Comparison of ENCODE assay signal across 15 cellular contexts in the genomic region with DNA sequence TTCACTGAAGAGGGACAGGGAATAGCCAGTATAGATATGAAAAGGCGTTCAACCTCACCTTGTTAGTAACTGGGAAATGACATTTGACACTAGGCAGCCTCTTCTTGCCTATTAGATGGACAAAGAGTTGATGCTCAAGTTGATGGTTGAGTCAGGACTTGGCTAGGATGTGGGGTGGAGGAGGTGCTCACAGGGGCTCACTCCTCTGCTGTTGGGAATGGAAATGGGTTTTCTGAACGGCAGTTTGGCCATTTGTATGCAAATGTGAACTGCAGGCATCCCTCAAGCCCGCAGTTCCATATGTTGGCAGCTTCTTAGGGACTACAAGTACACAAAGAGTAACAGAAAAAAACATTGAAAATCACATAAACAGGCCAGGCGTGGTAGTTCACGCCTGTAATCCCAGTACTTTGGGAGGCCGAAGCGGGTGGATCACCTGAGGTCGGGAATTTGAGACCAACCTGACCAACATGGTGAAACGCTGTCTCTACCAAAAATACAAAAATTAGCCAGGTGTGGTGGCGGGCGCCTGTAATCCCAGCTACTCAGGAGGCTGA.
DNase-seq lines count a peak whose midpoint lies in the region; ATAC-seq lines count a peak whose summit lies in the region.
"Had no signal": no experiment of that assay in that cellular context is flagged by ENCODE, and none has a peak within 500 bp of the region (broad histone marks: within the 10 kb centered on the region; RNA-seq: fewer than 3 reads in every experiment).

No MANE protein-coding gene starts in this region.

- no peak overlapping the region for H2BK120ac ChIP-seq in neuronal stem cell (ENCODE audit: low read depth, low read length)

- H3K4me1 ChIP-seq in neuronal stem cell (ENCODE audit: control insufficient read depth in 2 of 2, insufficient read depth in 1 of 2, low read depth in 1 of 2, low read length in 2 of 2): peaks cover 5 to 6% of the 10 kb centered on the region in 2 donors
- H3K4me1 ChIP-seq: transverse colon had no signal

- POLR2A ChIA-PET in activated CD4-positive, alpha-beta memory T cell treated with anti-CD3 and anti-CD28 coated beads, Interleukin-2, amount 10 ng/mL, durations not matched to agents 7 days and 5 days (lab: Charles Lee): no interaction called here
- POLR2A ChIA-PET in activated CD4-positive, alpha-beta memory T cell treated with anti-CD3 and anti-CD28 coated beads for 36 hours (lab: Charles Lee): no interaction called here

- no CpG with 5 or more reads among the region's 11 CpGs for WGBS in neuronal stem cell (ENCODE audit: extremely low coverage in 2 of 2, insufficient read length in 2 of 2, insufficient replicate concordance in 1 of 2), 2 donors

- no peak for DNase-seq in activated CD4-positive, alpha-beta memory T cell treated with anti-CD3 and anti-CD28 coated beads, Interleukin-2, amount 10 ng/mL, durations not matched to agents 7 days and 5 days
- no peak for DNase-seq in activated CD4-positive, alpha-beta memory T cell treated with anti-CD3 and anti-CD28 coated beads for 36 hours
- no peak for DNase-seq in effector memory CD8-positive, alpha-beta T cell
- DNase-seq in neuronal stem cell (ENCODE audit: low spot score) (no peak), MG63 (no peak)
- no peak for DNase-seq in stimulated activated naive CD4-positive, alpha-beta T cell treated with Interleukin-2 at 50 U/mL for 16 hours (lab: John Stamatoyannopoulos, UW)
- DNase-seq: anterior cingulate cortex, DMS53, transverse colon had no signal

- H4K8ac ChIP-seq in neuronal stem cell (ENCODE audit: low read depth, low read length): no peak overlapping the region

- CTCF ChIA-PET in activated CD4-positive, alpha-beta memory T cell treated with anti-CD3 and anti-CD28 coated beads, Interleukin-2, amount 10 ng/mL, durations not matched to agents 7 days and 5 days (lab: Charles Lee): no interaction called here
- CTCF ChIA-PET in activated CD4-positive, alpha-beta memory T cell treated with anti-CD3 and anti-CD28 coated beads for 36 hours (lab: Charles Lee): interaction anchor here (1.1 kb wide), 1 partner anchor 85 kb away, joined by 3 read pairs; no protein-coding TSS in a partner anchor

- intact Hi-C loops in activated CD4-positive, alpha-beta memory T cell treated with anti-CD3 and anti-CD28 coated beads for 36 hours (cut with micrococcal nuclease): no loop called here

- no peaks in the 10 kb centered on the region for H3K36me3 ChIP-seq in neuronal stem cell (replicated peaks in 1 of 2; ENCODE audit: control insufficient read depth in 2 of 2, insufficient read depth in 2 of 2, low read length in 2 of 2)
- H3K36me3 ChIP-seq in MG63: no peaks in the 10 kb centered on the region

- H3K9me3 ChIP-seq in neuronal stem cell (replicated peaks in 1 of 2; ENCODE audit: control insufficient read depth in 2 of 2, insufficient read depth in 1 of 2, low read depth in 1 of 2, low read length in 2 of 2) (no peaks in the 10 kb centered on the region), MG63 (peaks cover 1% of the 10 kb centered on the region; the same call in 1 of the 2 replicates)

- H2AFZ ChIP-seq in neuronal stem cell (ENCODE audit: low read length): no peak overlapping the region

- peaks cover 7% of the 10 kb centered on the region for H3K9me3 Mint-ChIP-seq in activated CD4-positive, alpha-beta memory T cell treated with anti-CD3 and anti-CD28 coated beads, Interleukin-2, amount 10 ng/mL, durations not matched to agents 7 days and 5 days
- no peaks in the 10 kb centered on the region for H3K9me3 Mint-ChIP-seq in activated CD4-positive, alpha-beta memory T cell treated with anti-CD3 and anti-CD28 coated beads for 36 hours
- H3K9me3 Mint-ChIP-seq in IgD-negative memory B cell: no peaks in the 10 kb centered on the region
- no peaks in the 10 kb centered on the region for H3K9me3 Mint-ChIP-seq in effector memory CD8-positive, alpha-beta T cell

- no peaks in the 10 kb centered on the region for H3K27me3 Mint-ChIP-seq in activated CD4-positive, alpha-beta memory T cell treated with anti-CD3 and anti-CD28 coated beads, Interleukin-2, amount 10 ng/mL, durations not matched to agents 7 days and 5 days
- no peaks in the 10 kb centered on the region for H3K27me3 Mint-ChIP-seq in activated CD4-positive, alpha-beta memory T cell treated with anti-CD3 and anti-CD28 coated beads for 36 hours
- no peaks in the 10 kb centered on the region for H3K27me3 Mint-ChIP-seq in IgD-negative memory B cell
- H3K27me3 Mint-ChIP-seq in effector memory CD8-positive, alpha-beta T cell: no peaks in the 10 kb centered on the region

- H3K27me3 ChIP-seq in neuronal stem cell (ENCODE audit: control insufficient read depth in 3 of 3, insufficient read depth in 3 of 3, low read depth in 1 of 3, low read length in 3 of 3) (no peaks in the 10 kb centered on the region), MG63 (no peaks in the 10 kb centered on the region)
- H3K27me3 ChIP-seq: BLaER1, transverse colon had no signal

- no peak overlapping the region for H2BK12ac ChIP-seq in neuronal stem cell (ENCODE audit: low read length)

- ATAC-seq in effector memory CD8-positive, alpha-beta T cell (replicated peaks): no peak
- ATAC-seq in GM18870 (IDR thresholded peaks at IDR 0.05; ENCODE audit: unreplicated experiment): no peak
- ATAC-seq: Panc1 had no signal

- H4K91ac ChIP-seq in neuronal stem cell (ENCODE audit: low read depth, low read length, poor library complexity): no peak overlapping the region

- H3K18ac ChIP-seq in neuronal stem cell (ENCODE audit: low read length): no peak overlapping the region

- H3K79me1 ChIP-seq in neuronal stem cell (ENCODE audit: low read depth, low read length): no peaks in the 10 kb centered on the region

- H3K4me2 ChIP-seq in neuronal stem cell (ENCODE audit: insufficient read depth, low read length, poor library complexity, severe bottlenecking): no peak overlapping the region
- H3K4me2 ChIP-seq: BLaER1, KMS-11 had no signal

- H3K27ac ChIP-seq in neuronal stem cell (replicated peaks; ENCODE audit: low read length): no peak overlapping the region
- H3K27ac ChIP-seq: BLaER1, KMS-11, SK-N-MC, transverse colon had no signal

- no peak overlapping the region for H3K4ac ChIP-seq in neuronal stem cell (ENCODE audit: low read length)

- H3K4me1 Mint-ChIP-seq in activated CD4-positive, alpha-beta memory T cell treated with anti-CD3 and anti-CD28 coated beads, Interleukin-2, amount 10 ng/mL, durations not matched to agents 7 days and 5 days: peaks cover 56% of the 10 kb centered on the region
- H3K4me1 Mint-ChIP-seq in activated CD4-positive, alpha-beta memory T cell treated with anti-CD3 and anti-CD28 coated beads for 36 hours (ENCODE audit: low read depth): peaks cover 31% of the 10 kb centered on the region
- peaks cover 18 to 29% (median 29%) of the 10 kb centered on the region in 3 donors for H3K4me1 Mint-ChIP-seq in IgD-negative memory B cell
- H3K4me1 Mint-ChIP-seq in effector memory CD8-positive, alpha-beta T cell (ENCODE audit: low read depth in 2 of 2): peaks cover 49 to 56% of the 10 kb centered on the region in 2 donors

- H3K14ac ChIP-seq in neuronal stem cell (ENCODE audit: low read length): no peak overlapping the region

- H3K23ac ChIP-seq in neuronal stem cell (ENCODE audit: low read depth, low read length, poor library complexity): no peak overlapping the region

- H3K4me3 ChIP-seq in neuronal stem cell (ENCODE audit: low read length in 2 of 2) (peak overlapping the region in 1 of 2 donors; percentile 28), MG63 (no peak overlapping the region)
- H3K4me3 ChIP-seq: BLaER1, SK-N-MC, transverse colon had no signal

- H2BK5ac ChIP-seq in neuronal stem cell (ENCODE audit: low read length): no peak overlapping the region

- H2AK5ac ChIP-seq in neuronal stem cell (ENCODE audit: low read depth, low read length): peak overlapping the region; percentile 84

- H3K27ac Mint-ChIP-seq in activated CD4-positive, alpha-beta memory T cell treated with anti-CD3 and anti-CD28 coated beads, Interleukin-2, amount 10 ng/mL, durations not matched to agents 7 days and 5 days: peak overlapping the region; percentile 92
- no peak overlapping the region for H3K27ac Mint-ChIP-seq in activated CD4-positive, alpha-beta memory T cell treated with anti-CD3 and anti-CD28 coated beads for 36 hours
- H3K27ac Mint-ChIP-seq in IgD-negative memory B cell: peak overlapping the region; percentile 67 to 87 (median 71)
- H3K27ac Mint-ChIP-seq in effector memory CD8-positive, alpha-beta T cell: peak overlapping the region; percentile 84 to 85

- H2BK15ac ChIP-seq in neuronal stem cell (ENCODE audit: low read length): no peak overlapping the region

- peaks cover 82% of the 10 kb centered on the region for H3K36me3 Mint-ChIP-seq in activated CD4-positive, alpha-beta memory T cell treated with anti-CD3 and anti-CD28 coated beads, Interleukin-2, amount 10 ng/mL, durations not matched to agents 7 days and 5 days (ENCODE audit: low read depth)
- peaks cover 52% of the 10 kb centered on the region for H3K36me3 Mint-ChIP-seq in activated CD4-positive, alpha-beta memory T cell treated with anti-CD3 and anti-CD28 coated beads for 36 hours
- peaks cover 5% of the 10 kb centered on the region for H3K36me3 Mint-ChIP-seq in IgD-negative memory B cell
- H3K36me3 Mint-ChIP-seq in effector memory CD8-positive, alpha-beta T cell (ENCODE audit: insufficient read depth): peaks cover 92% of the 10 kb centered on the region

- H3K4me3 Mint-ChIP-seq in activated CD4-positive, alpha-beta memory T cell treated with anti-CD3 and anti-CD28 coated beads, Interleukin-2, amount 10 ng/mL, durations not matched to agents 7 days and 5 days: no peak overlapping the region
- H3K4me3 Mint-ChIP-seq in activated CD4-positive, alpha-beta memory T cell treated with anti-CD3 and anti-CD28 coated beads for 36 hours: no peak overlapping the region
- peak overlapping the region in 2 of 4 donors; percentile 41 to 82 for H3K4me3 Mint-ChIP-seq in IgD-negative memory B cell
- peak overlapping the region; percentile 62 to 70 for H3K4me3 Mint-ChIP-seq in effector memory CD8-positive, alpha-beta T cell

- no peak overlapping the region for H3K9ac ChIP-seq in neuronal stem cell (ENCODE audit: low read depth, low read length, poor library complexity)
- H3K9ac ChIP-seq: BLaER1, KMS-11 had no signal

Comparison
In these comparisons a context has a peak if more than half of its experiments do, and no peak if none do; other contexts are left out.
1. H3K4me3 Mint-ChIP-seq: peak in effector memory CD8-positive, alpha-beta T cell (2 of 2); none in activated CD4-positive, alpha-beta memory T cell treated with anti-CD3 and anti-CD28 coated beads, Interleukin-2, amount 10 ng/mL, durations not matched to agents 7 days and 5 days (single experiment) and activated CD4-positive, alpha-beta memory T cell treated with anti-CD3 and anti-CD28 coated beads for 36 hours (single experiment).